ENCODE assay signal across 16 cellular contexts in the genomic region with DNA sequence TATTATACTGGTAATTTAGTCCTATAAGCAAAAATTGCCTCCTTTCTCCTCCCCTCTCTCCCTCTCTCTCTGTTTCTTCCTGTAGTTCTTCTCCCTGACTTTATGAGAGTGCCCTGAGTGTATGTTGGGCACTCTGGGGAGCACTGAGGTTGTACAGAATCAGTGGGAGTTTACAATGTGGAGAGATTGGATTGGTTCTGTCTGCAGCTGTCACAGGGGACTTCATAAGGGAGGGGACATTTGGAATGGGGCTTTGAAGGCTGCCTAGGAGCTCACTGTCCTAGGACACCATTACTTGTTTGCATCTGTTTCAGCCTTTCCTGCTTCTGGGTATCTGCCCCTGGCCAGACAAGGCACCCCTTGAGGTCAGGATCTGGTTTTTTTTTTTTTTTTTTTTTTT. TPM values are rescaled to one million over a fixed set of nuclear protein-coding genes. Genes with fewer than 3 reads are reported as not detected.
DNase-seq lines count a peak whose midpoint lies in the region; ATAC-seq, FAIRE-seq and TF ChIP-seq lines count a peak whose summit lies in the region.
"Had no signal": no experiment of that assay in that cellular context is flagged by ENCODE, and none has a peak within 500 bp of the region (broad histone marks: within the 10 kb centered on the region; RNA-seq: fewer than 3 reads in every experiment).

No MANE protein-coding gene starts in this region.

- no peak overlapping the region for H3K4me3 Mint-ChIP-seq in natural killer cell
- H3K4me3 Mint-ChIP-seq in natural killer cell treated with Interleukin-12 subunit alpha and Interleukin-12 subunit beta and Interleukin-15 and Interleukin-18, amount 100 ng/mL, for 72 hours, result no peak overlapping the region
- H3K4me3 Mint-ChIP-seq in neural progenitor cell, result no peak overlapping the region
- H3K4me3 Mint-ChIP-seq: activated CD4-positive, alpha-beta memory T cell treated with anti-CD3 and anti-CD28 coated beads for 36 hours; immature natural killer cell; stimulated activated naive CD8-positive, alpha-beta T cell treated with anti-CD3 and anti-CD28 coated beads, Interleukin-15, Interleukin-2, amounts not matched to agents 100 ng/mL and 50 ng/mL, for 24 hours had no signal

- H3K27ac ChIP-seq in cingulate gyrus (ENCODE audit: low read depth, low read length) (peak overlapping the region; percentile 89), neural progenitor cell (no peak overlapping the region)

- H2AFZ ChIP-seq in neural progenitor cell (replicated peaks), result no peak overlapping the region

- no peaks in the 10 kb centered on the region for H3K9me3 ChIP-seq in neural progenitor cell (ENCODE audit: low read depth)

- TF ChIP-seq CTCF in natural killer cell (IDR thresholded peaks at IDR 0.05), result no peak
- no peak for TF ChIP-seq CTCF in neural progenitor cell (IDR thresholded peaks at IDR 0.05)
- TF ChIP-seq CTCF in D721Med (IDR thresholded peaks at IDR 0.05; ENCODE audit: insufficient read depth, missing control alignments), result no peak

- H3K4me2 ChIP-seq in neural progenitor cell, result no peak overlapping the region

- peaks cover 0 to 4% of the 10 kb centered on the region in 2 donors for H3K4me1 Mint-ChIP-seq in natural killer cell
- H3K4me1 Mint-ChIP-seq in natural killer cell treated with Interleukin-12 subunit alpha and Interleukin-12 subunit beta and Interleukin-15 and Interleukin-18, amount 100 ng/mL, for 72 hours (ENCODE audit: low read depth in 2 of 2), result peaks cover 0 to 5% of the 10 kb centered on the region in 2 donors
- peaks cover 38% of the 10 kb centered on the region for H3K4me1 Mint-ChIP-seq in neural progenitor cell

- intact Hi-C loops in natural killer cell (cut with micrococcal nuclease), result no loop called here

- H3K9me3 Mint-ChIP-seq in natural killer cell (no peaks in the 10 kb centered on the region), neural progenitor cell (no peaks in the 10 kb centered on the region)
- no peaks in the 10 kb centered on the region for H3K9me3 Mint-ChIP-seq in natural killer cell treated with Interleukin-12 subunit alpha and Interleukin-12 subunit beta and Interleukin-15 and Interleukin-18, amount 100 ng/mL, for 72 hours
- H3K9me3 Mint-ChIP-seq: activated CD4-positive, alpha-beta memory T cell treated with anti-CD3 and anti-CD28 coated beads for 36 hours; immature natural killer cell; stimulated activated naive CD8-positive, alpha-beta T cell treated with anti-CD3 and anti-CD28 coated beads, Interleukin-15, Interleukin-2, amounts not matched to agents 100 ng/mL and 50 ng/mL, for 24 hours had no signal

- no peaks in the 10 kb centered on the region for H3F3A ChIP-seq in neural progenitor cell (ENCODE audit: low read depth)

- H3K27me3 ChIP-seq in neural progenitor cell, result no peaks in the 10 kb centered on the region

- no peak for FAIRE-seq in D721Med (lab: Jason Lieb, UNC)
- FAIRE-seq: TTC549 had no signal

- no peaks in the 10 kb centered on the region for H4K20me1 ChIP-seq in neural progenitor cell (ENCODE audit: low read depth)

- no peaks in the 10 kb centered on the region for H3K36me3 ChIP-seq in neural progenitor cell

- DNase-seq in natural killer cell (no peak), neural progenitor cell (ENCODE audit: low spot score) (no peak), KBM-7 (no peak), D721Med (ENCODE audit: insufficient read length, low spot score) (no peak), T1000 (lab: John Stamatoyannopoulos, UW) (no peak)
- no peak for DNase-seq in natural killer cell treated with Interleukin-12 subunit alpha and Interleukin-12 subunit beta and Interleukin-15 and Interleukin-18, amount 100 ng/mL, for 72 hours (ENCODE audit: low spot score)
- DNase-seq: activated CD4-positive, alpha-beta memory T cell treated with anti-CD3 and anti-CD28 coated beads for 36 hours; DMS 273 treated with DMSO at 0.1 percent for 48 hours; HCEC 1CT; immature natural killer cell; NCI-H187 treated with DMSO at 0.1 percent for 48 hours; NCI-H774 had no signal

- no peak overlapping the region for H3K9ac ChIP-seq in neural progenitor cell

- H3K27me3 Mint-ChIP-seq in natural killer cell (ENCODE audit: low read depth in 2 of 2) (no peaks in the 10 kb centered on the region), neural progenitor cell (ENCODE audit: insufficient read depth, low read depth) (peaks cover 11% of the 10 kb centered on the region)
- no peaks in the 10 kb centered on the region for H3K27me3 Mint-ChIP-seq in natural killer cell treated with Interleukin-12 subunit alpha and Interleukin-12 subunit beta and Interleukin-15 and Interleukin-18, amount 100 ng/mL, for 72 hours
- H3K27me3 Mint-ChIP-seq: activated CD4-positive, alpha-beta memory T cell treated with anti-CD3 and anti-CD28 coated beads for 36 hours; stimulated activated naive CD8-positive, alpha-beta T cell treated with anti-CD3 and anti-CD28 coated beads, Interleukin-15, Interleukin-2, amounts not matched to agents 100 ng/mL and 50 ng/mL, for 24 hours had no signal

- H3K27ac Mint-ChIP-seq in natural killer cell (peak overlapping the region; percentile 24 to 31), neural progenitor cell (peak overlapping the region; percentile 40)
- no peak overlapping the region for H3K27ac Mint-ChIP-seq in natural killer cell treated with Interleukin-12 subunit alpha and Interleukin-12 subunit beta and Interleukin-15 and Interleukin-18, amount 100 ng/mL, for 72 hours
- H3K27ac Mint-ChIP-seq: activated CD4-positive, alpha-beta memory T cell treated with anti-CD3 and anti-CD28 coated beads for 36 hours; stimulated activated naive CD8-positive, alpha-beta T cell treated with anti-CD3 and anti-CD28 coated beads, Interleukin-15, Interleukin-2, amounts not matched to agents 100 ng/mL and 50 ng/mL, for 24 hours had no signal

- no peak for ATAC-seq in natural killer cell
- ATAC-seq in natural killer cell treated with Interleukin-12 subunit alpha and Interleukin-12 subunit beta and Interleukin-15 and Interleukin-18, amount 100 ng/mL, for 72 hours, result no peak
- ATAC-seq in GM19452 (IDR thresholded peaks at IDR 0.05; ENCODE audit: unreplicated experiment), result no peak

- in situ Hi-C loops in KBM-7 (cut with MboI; ENCODE audit: low pct_unique_long_range_greater_than_20kb, low sequenced_read_pairs), result no loop called here

- H3K36me3 Mint-ChIP-seq in natural killer cell (no peaks in the 10 kb centered on the region), neural progenitor cell (no peaks in the 10 kb centered on the region)
- no peaks in the 10 kb centered on the region for H3K36me3 Mint-ChIP-seq in natural killer cell treated with Interleukin-12 subunit alpha and Interleukin-12 subunit beta and Interleukin-15 and Interleukin-18, amount 100 ng/mL, for 72 hours

- no peaks in the 10 kb centered on the region for H3K79me2 ChIP-seq in neural progenitor cell (ENCODE audit: low read depth)

- H3K4me3 ChIP-seq in neural progenitor cell, result no peak overlapping the region

- peaks cover 14% of the 10 kb centered on the region for H3K4me1 ChIP-seq in neural progenitor cell

RNA-seq across cellular contexts. Expression of gene SH3TC1, which starts 22.9 kb away (rescaled TPM):
- total RNA-seq in natural killer cell (10 to 100 TPM; 50.1 to 61.7 (median 54.9) TPM), neural progenitor cell (ENCODE audit: low replicate concordance) (0.22 and 0.25 TPM in 2 replicates)
- total RNA-seq in natural killer cell treated with Interleukin-12 subunit alpha and Interleukin-12 subunit beta and Interleukin-15 and Interleukin-18, amount 100 ng/mL, for 72 hours, result 10 to 100 TPM in 1 of 2 donors, 1 to 10 TPM in 1; 6.4 to 15.5 TPM

RNA-seq across cellular contexts. Expression of gene HTRA3, which starts 47.6 kb away (rescaled TPM):
- total RNA-seq in natural killer cell (not detected), neural progenitor cell (ENCODE audit: low replicate concordance) (1.6 and 2.3 TPM in 2 replicates)
- not detected for total RNA-seq in natural killer cell treated with Interleukin-12 subunit alpha and Interleukin-12 subunit beta and Interleukin-15 and Interleukin-18, amount 100 ng/mL, for 72 hours
- total RNA-seq: activated CD4-positive, alpha-beta memory T cell treated with anti-CD3 and anti-CD28 coated beads for 36 hours had no signal

Comparison
In these comparisons a context has a peak if more than half of its experiments do, and no peak if none do; other contexts are left out.
1. H3K27ac Mint-ChIP-seq: peak in natural killer cell (2 of 2) and neural progenitor cell (single experiment); none in natural killer cell treated with Interleukin-12 subunit alpha and Interleukin-12 subunit beta and Interleukin-15 and Interleukin-18, amount 100 ng/mL, for 72 hours (0 of 2).